Comparison of ENCODE assay signal across 15 cellular contexts in the genomic region with DNA sequence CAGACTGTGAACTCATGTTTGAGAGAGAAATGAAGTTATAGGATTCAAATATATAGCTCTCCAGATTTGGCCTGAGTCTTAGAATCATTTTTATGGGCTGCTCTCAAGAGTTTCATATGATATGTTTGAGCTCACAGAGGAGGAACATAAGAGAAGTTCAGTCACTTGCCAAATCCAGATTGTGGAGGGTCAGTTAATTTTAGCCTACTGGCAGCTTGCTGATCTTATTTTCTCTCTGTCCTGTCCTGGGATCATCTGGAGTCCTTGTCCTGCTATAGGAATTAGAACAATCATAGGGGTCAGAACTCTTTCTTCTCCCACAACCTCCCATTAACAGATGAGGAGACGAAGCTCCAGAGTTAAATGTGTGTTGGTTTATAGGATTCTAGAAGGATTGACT.
"Had no signal": no experiment of that assay in that cellular context is flagged by ENCODE, and none has a peak within 500 bp of the region (broad histone marks: within the 10 kb centered on the region; RNA-seq: fewer than 3 reads in every experiment).

No MANE protein-coding gene starts in this region.

- DNase-seq: cerebellar nuclear complex; foreskin keratinocyte; islet precursor cell; mesendoderm; natural killer cell; occipital lobe; retina; sigmoid colon; small intestine; stimulated activated CD4-positive, alpha-beta T cell treated with anti-CD3 and anti-CD28 coated beads, Interleukin-12 subunit alpha, Interleukin-12 subunit beta, amount 100 ng/mL, for 4 hours; stimulated activated naive CD4-positive, alpha-beta T cell treated with Interleukin-2 at 50 U/mL for 16 hours had no signal

- ATAC-seq: foreskin keratinocyte, natural killer cell had no signal

- H3K9me3 ChIP-seq: prostate gland, sigmoid colon had no signal

- H3K27ac ChIP-seq: foreskin keratinocyte, parathyroid adenoma, prostate gland, sigmoid colon had no signal

- H3K27me3 ChIP-seq: foreskin keratinocyte, sigmoid colon had no signal

- H3K4me3 Mint-ChIP-seq: dendritic cell treated with granulocyte-macrophage colony-stimulating factor and Interleukin-4, amounts not matched to agents 40 ng/mL and 50 ng/mL, for 4 days; natural killer cell; type B pancreatic cell had no signal

- H3K27me3 Mint-ChIP-seq: dendritic cell treated with granulocyte-macrophage colony-stimulating factor and Interleukin-4, amounts not matched to agents 40 ng/mL and 50 ng/mL, for 4 days had no signal

- H3K4me1 ChIP-seq: parathyroid adenoma, prostate gland had no signal

- H3K4me3 ChIP-seq: prostate gland, sigmoid colon had no signal

- H3K27ac Mint-ChIP-seq: dendritic cell treated with granulocyte-macrophage colony-stimulating factor and Interleukin-4, amounts not matched to agents 40 ng/mL and 50 ng/mL, for 4 days; natural killer cell; type B pancreatic cell had no signal

- H3K36me3 ChIP-seq: prostate gland, sigmoid colon had no signal

- H3K36me3 Mint-ChIP-seq: natural killer cell, type B pancreatic cell had no signal

- H3K9me3 Mint-ChIP-seq: dendritic cell treated with granulocyte-macrophage colony-stimulating factor and Interleukin-4, amounts not matched to agents 40 ng/mL and 50 ng/mL, for 4 days; natural killer cell; type B pancreatic cell had no signal
